ENCODE assay signal across 8 cellular contexts in the genomic region with DNA sequence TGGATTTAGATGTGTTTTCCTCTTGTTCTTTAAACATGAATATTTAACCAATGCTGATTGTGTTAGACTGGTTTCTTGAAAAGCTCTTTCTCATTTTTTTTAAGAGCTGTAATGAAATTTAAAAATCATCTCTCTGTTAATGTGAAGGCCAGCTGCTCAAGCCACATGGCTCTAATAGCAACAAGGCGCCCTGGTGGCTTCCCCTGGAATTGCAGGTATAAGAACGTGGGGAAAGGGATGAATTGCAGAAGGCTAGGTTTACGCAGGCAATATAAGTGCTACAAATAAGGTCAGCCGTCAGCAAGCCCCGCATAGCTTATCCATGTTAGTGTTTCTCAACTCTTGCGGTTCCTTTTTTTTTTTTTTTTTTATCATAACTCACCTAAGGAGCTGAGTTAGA.
DNase-seq lines count a peak whose midpoint lies in the region; ATAC-seq, FAIRE-seq and TF ChIP-seq lines count a peak whose summit lies in the region.

No MANE protein-coding gene starts in this region.

- no peak for TF ChIP-seq POLR2A in GM12892 (IDR thresholded peaks at IDR 0.05; ENCODE audit: low read depth, low read length)

- H3K4me3 ChIP-seq in AG09309 (ENCODE audit: control insufficient read depth, low read depth, low read length) (no peak overlapping the region), Loucy (ENCODE audit: low read length, poor library complexity, severe bottlenecking) (no peak overlapping the region), epithelial cell of esophagus (ENCODE audit: low read length) (no peak overlapping the region)

- H3K9me3 Mint-ChIP-seq in type B pancreatic cell: peaks cover under 1% of the 10 kb centered on the region

- H3K27me3 ChIP-seq in Loucy (ENCODE audit: insufficient read depth, low read length, poor library complexity, severe bottlenecking): no peaks in the 10 kb centered on the region

- H3K36me3 ChIP-seq in Loucy (ENCODE audit: insufficient read depth, low read length): no peaks in the 10 kb centered on the region

- TF ChIP-seq CTCF in AG09309 (IDR thresholded peaks at IDR 0.05; ENCODE audit: control insufficient read depth, insufficient read depth, low read depth, low read length, missing control alignments) (peak; percentile 48), Loucy (conservative IDR thresholded peaks at IDR 0.05; ENCODE audit: low read length) (peak; percentile 63), epithelial cell of esophagus (IDR thresholded peaks at IDR 0.05; ENCODE audit: insufficient read depth, low read depth, low read length, missing control alignments) (peak; percentile 59), type B pancreatic cell (conservative IDR thresholded peaks at IDR 0.05) (peak; percentile 73)

- no peaks in the 10 kb centered on the region for H3K79me2 ChIP-seq in Loucy (ENCODE audit: insufficient read depth, low read length)

- no peak overlapping the region for H3K4me2 ChIP-seq in Loucy (ENCODE audit: low read depth, low read length, poor library complexity, severe bottlenecking)

- no peaks in the 10 kb centered on the region for H3F3A ChIP-seq in Loucy (ENCODE audit: low read depth)

- H3K27ac Mint-ChIP-seq in type B pancreatic cell: no peak overlapping the region

- no peak overlapping the region for H2AFZ ChIP-seq in Loucy (ENCODE audit: low read length)

- DNase-seq in AG09309 (ENCODE audit: low read depth) (no peak), GM12892 (ENCODE audit: insufficient read length) (no peak), epithelial cell of esophagus (ENCODE audit: low read depth) (peak; percentile 33), type B pancreatic cell (ENCODE audit: extremely low spot score, unreplicated experiment) (no peak), hippocampal formation (lab: John Stamatoyannopoulos, UW) (no peak)

- H3K4me1 Mint-ChIP-seq in type B pancreatic cell (ENCODE audit: unreplicated experiment): no peaks in the 10 kb centered on the region

- no peaks in the 10 kb centered on the region for H3K36me3 Mint-ChIP-seq in type B pancreatic cell

- peaks cover 4% of the 10 kb centered on the region for H3K27me3 Mint-ChIP-seq in type B pancreatic cell

- H3K9ac ChIP-seq in Loucy (ENCODE audit: low read depth, low read length, poor library complexity, severe bottlenecking): no peak overlapping the region

- no peaks in the 10 kb centered on the region for H4K20me1 ChIP-seq in Loucy (ENCODE audit: insufficient read depth, low read length, poor library complexity, severe bottlenecking)

- H3K4me3 Mint-ChIP-seq in type B pancreatic cell: no peak overlapping the region

- FAIRE-seq in GM12892 (lab: Jason Lieb, UNC): peak; percentile 67

- H3K4me1 ChIP-seq in Loucy (ENCODE audit: insufficient read depth, low read length, poor library complexity, severe bottlenecking): no peaks in the 10 kb centered on the region

- no peak for ATAC-seq in HG02840 (IDR thresholded peaks at IDR 0.05; ENCODE audit: low FRiP score, unreplicated experiment)
- no peak for ATAC-seq in GM19452 (IDR thresholded peaks at IDR 0.05; ENCODE audit: unreplicated experiment)

- no peaks in the 10 kb centered on the region for H3K9me3 ChIP-seq in Loucy (ENCODE audit: insufficient read depth, low read depth, low read length)

- H3K9me2 ChIP-seq in Loucy (replicated peaks; ENCODE audit: low read depth, low read length): no peaks in the 10 kb centered on the region
